In the genomic region with DNA sequence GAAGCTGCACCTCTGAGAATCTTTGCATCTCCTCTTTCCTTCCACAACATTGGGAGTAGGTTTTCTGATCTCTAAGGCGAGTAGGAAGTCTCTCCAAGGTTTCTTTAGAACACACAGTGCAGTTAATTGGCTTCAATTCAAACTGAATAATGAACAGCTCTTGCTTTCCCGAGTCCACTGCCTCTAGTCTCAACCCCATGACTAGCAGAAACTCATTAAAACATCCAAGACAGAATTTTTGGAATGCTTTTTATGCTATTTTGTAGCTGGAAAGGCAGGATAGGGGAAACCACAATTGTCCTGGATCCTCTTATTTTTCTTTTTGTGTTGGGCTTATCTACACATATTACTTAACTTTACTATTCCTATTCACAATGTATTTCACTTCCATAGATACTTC, we compare ENCODE assay signal across 17 cellular contexts.
"Had no signal": no experiment of that assay in that cellular context is flagged by ENCODE, and none has a peak within 500 bp of the region (broad histone marks: within the 10 kb centered on the region; RNA-seq: fewer than 3 reads in every experiment).

No MANE protein-coding gene starts in this region.

- H3K27ac ChIP-seq: dorsolateral prefrontal cortex, esophagus muscularis mucosa, pancreas, stomach, uterus had no signal

- H3K4me3 Mint-ChIP-seq: activated naive CD4-positive, alpha-beta T cell treated with anti-CD3 and anti-CD28 coated beads, Interleukin-2, amount 50 U/mL, for 24 hours; activated T-cell treated with anti-CD3 and anti-CD28 coated beads, Interleukin-2, amount 50 U/mL, for 24 hours; neural crest cell; T-helper 2 cell treated with Interferon-gamma antibody and Interleukin-4, amounts not matched to agents 5 μg/mL and 100 μg/mL, for 36 hours had no signal

- H3K36me3 ChIP-seq: esophagus muscularis mucosa, pancreas, stomach, uterus had no signal

- H3K4me3 ChIP-seq: dorsolateral prefrontal cortex, esophagus muscularis mucosa, pancreas, stomach, uterus had no signal

- H3K9me3 Mint-ChIP-seq: neural crest cell had no signal

- H3K4me1 ChIP-seq: esophagus muscularis mucosa, pancreas, stomach, uterus had no signal

- H3K27me3 Mint-ChIP-seq: activated naive CD4-positive, alpha-beta T cell treated with anti-CD3 and anti-CD28 coated beads, Interleukin-2, amount 50 U/mL, for 24 hours; activated T-cell treated with anti-CD3 and anti-CD28 coated beads, Interleukin-2, amount 50 U/mL, for 24 hours had no signal

- ATAC-seq: left lobe of liver, pancreas had no signal

- H3K27ac Mint-ChIP-seq: activated naive CD4-positive, alpha-beta T cell treated with anti-CD3 and anti-CD28 coated beads, Interleukin-2, amount 50 U/mL, for 24 hours; activated T-cell treated with anti-CD3 and anti-CD28 coated beads, Interleukin-2, amount 50 U/mL, for 24 hours; T-helper 2 cell treated with Interferon-gamma antibody and Interleukin-4, amounts not matched to agents 5 μg/mL and 100 μg/mL, for 36 hours had no signal

- DNase-seq: activated effector memory CD4-positive, alpha-beta T cell treated with Interleukin-2 at 50 U/mL for 16 hours; activated T-cell treated with anti-CD3 and anti-CD28 coated beads, Interleukin-2, amount 50 U/mL, for 24 hours; amniotic stem cell; dorsolateral prefrontal cortex; foreskin melanocyte; islet precursor cell; mesendoderm; pancreas; retina; small intestine; stomach; uterus had no signal

- H3K9me3 ChIP-seq: esophagus muscularis mucosa, pancreas, stomach, uterus had no signal

- H3K4me1 Mint-ChIP-seq: activated naive CD4-positive, alpha-beta T cell treated with anti-CD3 and anti-CD28 coated beads, Interleukin-2, amount 50 U/mL, for 24 hours; neural crest cell had no signal

- H3K27me3 ChIP-seq: dorsolateral prefrontal cortex, esophagus muscularis mucosa, pancreas, stomach had no signal

- H3K36me3 Mint-ChIP-seq: activated naive CD4-positive, alpha-beta T cell treated with anti-CD3 and anti-CD28 coated beads, Interleukin-2, amount 50 U/mL, for 24 hours had no signal
